ENCODE assay signal across 21 cellular contexts in the genomic region with DNA sequence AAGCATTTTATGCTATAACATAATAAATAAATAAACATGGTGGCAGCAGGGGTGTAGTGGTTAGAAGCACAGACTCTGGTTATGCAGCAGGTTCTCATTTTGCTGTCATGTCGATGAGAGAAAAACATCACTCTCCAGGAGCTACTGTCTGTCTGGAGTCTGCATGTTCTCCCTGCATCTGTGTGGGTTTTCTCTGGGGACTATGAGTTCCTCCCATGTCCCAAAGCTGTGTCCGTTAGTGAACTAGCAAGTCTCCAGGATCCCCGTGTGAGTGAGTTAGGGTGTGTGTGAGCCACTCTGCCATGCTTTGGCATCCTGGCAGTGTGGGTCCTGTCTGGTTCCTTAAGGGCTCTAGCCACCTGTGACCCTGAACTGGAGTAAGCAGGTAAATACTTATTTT.
"Had no signal": no experiment of that assay in that cellular context is flagged by ENCODE, and none has a peak within 500 bp of the region (broad histone marks: within the 10 kb centered on the region; RNA-seq: fewer than 3 reads in every experiment).

No MANE protein-coding gene starts in this region.

- DNase-seq: IMR-90, Karpas-422, KG1, MM.1S, NCI-H1092 treated with DMSO at 0.1 percent for 48 hours, NCI-H1436, NCI-H187, NCI-H2029, NCI-H2081 treated with DMSO at 0.1 percent for 48 hours, NCI-H2171, NCI-H226, NCI-H446, NCI-H510A, NCI-H524 treated with DMSO at 0.1 percent for 48 hours, NCI-H69, NCI-H774, PC-9, Peyer's patch, SHP77 had no signal

- H3K4me1 ChIP-seq: Peyer's patch had no signal

- H3K36me3 ChIP-seq: Peyer's patch had no signal

- H3K4me3 ChIP-seq: PC-9, Peyer's patch had no signal

- H3K27me3 ChIP-seq: Peyer's patch had no signal

- H3K9me3 ChIP-seq: Peyer's patch had no signal

- ATAC-seq: HepG2, SK-N-SH treated with all-trans-retinoic acid at 6 μM for 48 hours had no signal

- H3K27ac ChIP-seq: PC-9, Peyer's patch had no signal
